ENCODE assay signal across 26 cellular contexts in genomic region chr7:75042299-75042698, GRCh38. TPM values are rescaled to one million over a fixed set of nuclear protein-coding genes. Genes with fewer than 3 reads are reported as not detected.
A peak's percentile ranks its signal among the peaks of the same experiment; 100 is the strongest.
DNase-seq lines count a peak whose midpoint lies in the region; ATAC-seq and TF ChIP-seq lines count a peak whose summit lies in the region.
"Had no signal": no experiment of that assay in that cellular context is flagged by ENCODE, and none has a peak within 500 bp of the region (broad histone marks: within the 10 kb centered on the region; RNA-seq: fewer than 3 reads in every experiment).

No MANE protein-coding gene starts in this region.

- in situ Hi-C loops in ACHN (cut with HindIII; ENCODE audit: low pct_ligation_motif_present, low pct_unique_long_range_greater_than_20kb, low sequenced_read_pairs) = no loop called here

- intact Hi-C loops in stomach (cut with DNase I; ENCODE audit: low total_unique reads) = no loop called here
- intact Hi-C loops in activated CD4-positive, alpha-beta T cell treated with anti-CD3 and anti-CD28 coated beads, Interleukin-2, amount 10 ng/mL, durations not matched to agents 24 days and 14 days (cut with micrococcal nuclease) = no loop called here

- H3K27ac Mint-ChIP-seq in activated CD4-positive, alpha-beta T cell treated with anti-CD3 and anti-CD28 coated beads, Interleukin-2, amount 10 ng/mL, durations not matched to agents 24 days and 14 days = no peak overlapping the region
- H3K27ac Mint-ChIP-seq: H9, memory B cell, T-helper 17 cell had no signal

- H3K4me1 Mint-ChIP-seq in activated CD4-positive, alpha-beta T cell treated with anti-CD3 and anti-CD28 coated beads, Interleukin-2, amount 10 ng/mL, durations not matched to agents 24 days and 14 days = peaks cover 2% of the 10 kb centered on the region
- H3K4me1 Mint-ChIP-seq: memory B cell; stimulated activated naive CD8-positive, alpha-beta T cell treated with anti-CD3 and anti-CD28 coated beads, Interleukin-15, amount 100 ng/mL, for 72 hours; T-helper 17 cell had no signal

- TF ChIP-seq EP300 in stomach (IDR thresholded peaks at IDR 0.05) = no peak

- H3K4me3 ChIP-seq in adipocyte (ENCODE audit: low read length) (no peak overlapping the region), esophagus (ENCODE audit: low read depth in 1 of 2, low read length in 2 of 2) (no peak overlapping the region), stomach (no peak overlapping the region)
- H3K4me3 ChIP-seq: hepatocyte, skin epidermis, upper lobe of left lung had no signal

- H3K9ac ChIP-seq in adipocyte (ENCODE audit: low read length) = peak overlapping the region; percentile 25

- no peaks in the 10 kb centered on the region for H3K9me3 Mint-ChIP-seq in activated CD4-positive, alpha-beta T cell treated with anti-CD3 and anti-CD28 coated beads, Interleukin-2, amount 10 ng/mL, durations not matched to agents 24 days and 14 days
- H3K9me3 Mint-ChIP-seq: H9; memory B cell; stimulated activated naive CD8-positive, alpha-beta T cell treated with anti-CD3 and anti-CD28 coated beads, Interleukin-15, amount 100 ng/mL, for 72 hours had no signal

- H3K4me3 Mint-ChIP-seq in activated CD4-positive, alpha-beta T cell treated with anti-CD3 and anti-CD28 coated beads, Interleukin-2, amount 10 ng/mL, durations not matched to agents 24 days and 14 days = no peak overlapping the region
- H3K4me3 Mint-ChIP-seq: H9; memory B cell; stimulated activated naive CD8-positive, alpha-beta T cell treated with anti-CD3 and anti-CD28 coated beads, Interleukin-15, amount 100 ng/mL, for 72 hours; T-helper 17 cell had no signal

- ATAC-seq in GM18511 (IDR thresholded peaks at IDR 0.05; ENCODE audit: unreplicated experiment) = no peak
- ATAC-seq: foreskin keratinocyte; SK-N-SH treated with all-trans-retinoic acid at 6 μM for 48 hours; stimulated activated naive CD8-positive, alpha-beta T cell treated with anti-CD3 and anti-CD28 coated beads, Interleukin-15, amount 100 ng/mL, for 72 hours; T-helper 17 cell had no signal

- H3K27ac ChIP-seq in esophagus (ENCODE audit: low read depth in 2 of 2, low read length in 1 of 2) (peak overlapping the region; percentile 43 to 59), stomach (peak overlapping the region in 3 of 5 donors; percentile 34 to 58 (median 36))
- H3K27ac ChIP-seq: foreskin keratinocyte, hepatocyte, upper lobe of left lung had no signal

- peaks cover 17% of the 10 kb centered on the region for H3K36me3 Mint-ChIP-seq in activated CD4-positive, alpha-beta T cell treated with anti-CD3 and anti-CD28 coated beads, Interleukin-2, amount 10 ng/mL, durations not matched to agents 24 days and 14 days (ENCODE audit: low read depth)

- no peaks in the 10 kb centered on the region for H3K9me3 ChIP-seq in adipocyte (ENCODE audit: control insufficient read depth, low read length)
- no peaks in the 10 kb centered on the region for H3K9me3 ChIP-seq in esophagus (ENCODE audit: control insufficient read depth in 2 of 2, insufficient read depth in 1 of 2, low read depth in 1 of 2, low read length in 1 of 2)
- no peaks in the 10 kb centered on the region for H3K9me3 ChIP-seq in stomach
- H3K9me3 ChIP-seq: Caco-2, upper lobe of left lung had no signal

- DNase-seq in adipocyte (ENCODE audit: low read depth) (no peak), medulla oblongata (ENCODE audit: extremely low spot score) (peak; percentile 41), stomach (no peak), A172 (ENCODE audit: low spot score) (no peak), ACHN (no peak)
- DNase-seq in activated CD4-positive, alpha-beta T cell treated with anti-CD3 and anti-CD28 coated beads, Interleukin-2, amount 10 ng/mL, durations not matched to agents 24 days and 14 days = no peak
- DNase-seq: activated CD4-positive, alpha-beta T cell treated with anti-CD3 and anti-CD28 coated beads for 1 hour; activated effector memory CD4-positive, alpha-beta T cell treated with Interleukin-2 at 50 U/mL for 16 hours; activated T-cell treated with anti-CD3 and anti-CD28 coated beads for 4 hours; Caco-2; foreskin keratinocyte; H9; KBM-7; NCI-H1436; NCI-H2107; NCI-H446; NCI-H82; stimulated activated naive CD8-positive, alpha-beta T cell treated with anti-CD3 and anti-CD28 coated beads, Interleukin-15, amount 100 ng/mL, for 72 hours; T-helper 17 cell had no signal

- 70 to 81% methylated on average over 19 of the region's 19 CpGs for WGBS in esophagus, 2 donors
- WGBS in stomach, 5 donors = 51 to 89% (median 73%) methylated on average over 12 to 19 of the region's 19 CpGs

- peaks cover 10% of the 10 kb centered on the region for H3K4me1 ChIP-seq in adipocyte (ENCODE audit: control insufficient read depth, insufficient read depth, low read length)
- H3K4me1 ChIP-seq in esophagus (ENCODE audit: control insufficient read depth in 2 of 2, insufficient read depth in 2 of 2, low read length in 1 of 2) = peaks cover 3 to 11% of the 10 kb centered on the region in 2 donors
- peaks cover 0 to 22% (median 9%) of the 10 kb centered on the region in 4 donors for H3K4me1 ChIP-seq in stomach
- H3K4me1 ChIP-seq: Caco-2, upper lobe of left lung had no signal

- TF ChIP-seq POLR2A in stomach (IDR thresholded peaks at IDR 0.05) = no peak

- H3K27me3 ChIP-seq in adipocyte (replicated peaks; ENCODE audit: control insufficient read depth, insufficient read depth, low read length) (no peaks in the 10 kb centered on the region), esophagus (ENCODE audit: control insufficient read depth in 1 of 2, insufficient read depth in 2 of 2, low read length in 2 of 2) (no peaks in the 10 kb centered on the region), stomach (no peaks in the 10 kb centered on the region)
- H3K27me3 ChIP-seq: foreskin keratinocyte, hepatocyte, upper lobe of left lung had no signal

- H3K36me3 ChIP-seq in adipocyte (ENCODE audit: control insufficient read depth, insufficient read depth, low read length, severe bottlenecking) (peaks cover 21% of the 10 kb centered on the region), esophagus (ENCODE audit: control insufficient read depth in 2 of 2, insufficient read depth in 2 of 2, low read length in 1 of 2) (peaks cover 2 to 19% of the 10 kb centered on the region in 2 donors), stomach (peaks cover 8 to 56% (median 46%) of the 10 kb centered on the region in 4 donors)

- TF ChIP-seq CTCF in stomach (IDR thresholded peaks at IDR 0.05) = no peak

- H3K27me3 Mint-ChIP-seq in activated CD4-positive, alpha-beta T cell treated with anti-CD3 and anti-CD28 coated beads, Interleukin-2, amount 10 ng/mL, durations not matched to agents 24 days and 14 days = no peaks in the 10 kb centered on the region
- H3K27me3 Mint-ChIP-seq: memory B cell; stimulated activated naive CD8-positive, alpha-beta T cell treated with anti-CD3 and anti-CD28 coated beads, Interleukin-15, amount 100 ng/mL, for 72 hours; T-helper 17 cell had no signal

RNA-seq across cellular contexts. Expression of gene RCC1L, which starts 31.3 kb away (rescaled TPM):
- 10 to 100 TPM; 15.5 to 27.3 TPM for polyA plus RNA-seq in esophagus
- total RNA-seq in stomach = 10 to 100 TPM; 14.0 to 91.2 (median 28.6) TPM
- 10 to 100 TPM; 25.7 to 29.4 (median 26.9) TPM for polyA plus RNA-seq in stomach
- total RNA-seq in A172 (2014; rRNA removed; shearing (Covaris generic)) = 121 and 129 TPM in 2 replicates
- total RNA-seq in activated CD4-positive, alpha-beta T cell treated with anti-CD3 and anti-CD28 coated beads, Interleukin-2, amount 10 ng/mL, durations not matched to agents 24 days and 14 days = 68.0 and 69.9 TPM in 2 replicates

RNA-seq across cellular contexts. Expression of gene GTF2IRD2B, which starts 50.1 kb away (rescaled TPM):
- polyA plus RNA-seq in esophagus (10 to 100 TPM in 1 of 2 donors, 1 to 10 TPM in 1; 9.3 to 11.5 TPM), stomach (10 to 100 TPM; 13.9 to 20.0 (median 16.0) TPM)
- total RNA-seq in stomach = 100 to 1,000 TPM in 1 of 5 donors, 10 to 100 TPM in 4; 71.9 to 110 (median 84.1) TPM
- 7.9 and 9.7 TPM in 2 replicates for total RNA-seq in A172 (2014; rRNA removed; shearing (Covaris generic))
- total RNA-seq in activated CD4-positive, alpha-beta T cell treated with anti-CD3 and anti-CD28 coated beads, Interleukin-2, amount 10 ng/mL, durations not matched to agents 24 days and 14 days = 9.1 and 11.0 TPM in 2 replicates
